Comparison of ENCODE assay signal across 9 cellular contexts in genomic region chr2:190718652-190719526, GRCh38.
DNase-seq lines count a peak whose midpoint lies in the region; ATAC-seq and TF ChIP-seq lines count a peak whose summit lies in the region.
"Had no signal": no experiment of that assay in that cellular context is flagged by ENCODE, and none has a peak within 500 bp of the region (broad histone marks: within the 10 kb centered on the region; RNA-seq: fewer than 3 reads in every experiment).

No MANE protein-coding gene starts in this region.

- POLR2A ChIA-PET in activated CD8-positive, alpha-beta T cell treated with anti-CD3 and anti-CD28 coated beads for 36 hours (lab: Charles Lee): interaction anchor here (1.0 to 1.5 kb wide), 6 partner anchors 10 to 163 kb away, joined by 3 to 4 read pairs (median 4); no protein-coding TSS in a partner anchor

- CTCF ChIA-PET in activated CD8-positive, alpha-beta T cell treated with anti-CD3 and anti-CD28 coated beads for 36 hours (lab: Charles Lee): no interaction called here

- peaks cover 67% of the 10 kb centered on the region for H3K4me1 Mint-ChIP-seq in activated CD8-positive, alpha-beta T cell treated with anti-CD3 and anti-CD28 coated beads for 36 hours (ENCODE audit: low read depth)
- H3K4me1 Mint-ChIP-seq: natural killer cell had no signal

- H3K4me1 ChIP-seq in left ventricle myocardium inferior: peaks cover 42% of the 10 kb centered on the region

- no peaks in the 10 kb centered on the region for H3K27me3 ChIP-seq in left ventricle myocardium inferior (ENCODE audit: low read depth)

- TF ChIP-seq CTCF in activated CD8-positive, alpha-beta T cell treated with anti-CD3 and anti-CD28 coated beads for 36 hours (IDR thresholded peaks at IDR 0.05): no peak
- no peak for TF ChIP-seq CTCF in left ventricle myocardium inferior (IDR thresholded peaks at IDR 0.05; ENCODE audit: borderline replicate concordance)

- H3K36me3 Mint-ChIP-seq in activated CD8-positive, alpha-beta T cell treated with anti-CD3 and anti-CD28 coated beads for 36 hours (ENCODE audit: low read depth): no peaks in the 10 kb centered on the region
- H3K36me3 Mint-ChIP-seq: natural killer cell had no signal

- H3K27ac ChIP-seq in left ventricle myocardium inferior (replicated peaks): peak overlapping the region; percentile 51

- intact Hi-C loops in activated CD8-positive, alpha-beta T cell treated with anti-CD3 and anti-CD28 coated beads for 36 hours (cut with micrococcal nuclease): no loop called here
- intact Hi-C loops in left ventricle myocardium inferior (cut with micrococcal nuclease): no loop called here

- no peaks in the 10 kb centered on the region for H3K9me3 ChIP-seq in left ventricle myocardium inferior (replicated peaks)

- ATAC-seq in GM19397 (IDR thresholded peaks at IDR 0.05; ENCODE audit: unreplicated experiment) (peak; percentile 68), HG03378 (IDR thresholded peaks at IDR 0.05; ENCODE audit: unreplicated experiment) (peak; percentile 58)
- ATAC-seq in activated CD8-positive, alpha-beta T cell treated with anti-CD3 and anti-CD28 coated beads for 36 hours: peak; percentile 59

- no peak overlapping the region for H3K4me3 ChIP-seq in left ventricle myocardium inferior

- H3K36me3 ChIP-seq in left ventricle myocardium inferior: no peaks in the 10 kb centered on the region

- no peaks in the 10 kb centered on the region for H3K27me3 Mint-ChIP-seq in activated CD8-positive, alpha-beta T cell treated with anti-CD3 and anti-CD28 coated beads for 36 hours

- H3K27ac Mint-ChIP-seq in activated CD8-positive, alpha-beta T cell treated with anti-CD3 and anti-CD28 coated beads for 36 hours: peak overlapping the region; percentile 83
- H3K27ac Mint-ChIP-seq: natural killer cell had no signal

- DNase-seq in CD1c-positive myeloid dendritic cell (ENCODE audit: extremely low spot score) (peak; percentile 53), left ventricle myocardium inferior (peak; percentile 19), RPMI8226 (no peak), SKM-1 (lab: John Stamatoyannopoulos, UW; ENCODE audit: unreplicated experiment) (no peak)
- peak; percentile 83 for DNase-seq in activated CD8-positive, alpha-beta T cell treated with anti-CD3 and anti-CD28 coated beads for 36 hours
- DNase-seq in stimulated activated CD4-positive, alpha-beta T cell treated with anti-CD3 and anti-CD28 coated beads, TNF-alpha, amount 100 ng/mL, for 48 hours (ENCODE audit: low read depth in 3 of 3): peak; percentile 67 to 83 (median 69)
- DNase-seq: natural killer cell had no signal

- peak overlapping the region; percentile 14 for H3K4me3 Mint-ChIP-seq in activated CD8-positive, alpha-beta T cell treated with anti-CD3 and anti-CD28 coated beads for 36 hours
- H3K4me3 Mint-ChIP-seq: natural killer cell had no signal

- no peaks in the 10 kb centered on the region for H3K9me3 Mint-ChIP-seq in activated CD8-positive, alpha-beta T cell treated with anti-CD3 and anti-CD28 coated beads for 36 hours
- H3K9me3 Mint-ChIP-seq: natural killer cell had no signal

Comparison
In these comparisons a context has a peak if more than half of its experiments do, and no peak if none do; other contexts are left out.
1. DNase-seq: peak in CD1c-positive myeloid dendritic cell (single experiment), activated CD8-positive, alpha-beta T cell treated with anti-CD3 and anti-CD28 coated beads for 36 hours (single experiment), left ventricle myocardium inferior (single experiment) and stimulated activated CD4-positive, alpha-beta T cell treated with anti-CD3 and anti-CD28 coated beads, TNF-alpha, amount 100 ng/mL, for 48 hours (3 of 3); none in RPMI8226 (single experiment) and SKM-1 (single experiment).
2. Peak in every context shown above with its lines, with median percentiles within 50 percentile points of each other: ATAC-seq.